ENCODE assay signal across 24 cellular contexts in genomic region chr18:39053569-39053968, GRCh38.
DNase-seq lines count a peak whose midpoint lies in the region; ATAC-seq and TF ChIP-seq lines count a peak whose summit lies in the region.
"Had no signal": no experiment of that assay in that cellular context is flagged by ENCODE, and none has a peak within 500 bp of the region (broad histone marks: within the 10 kb centered on the region; RNA-seq: fewer than 3 reads in every experiment).

No MANE protein-coding gene starts in this region.

- no peaks in the 10 kb centered on the region for H3K27me3 ChIP-seq in WERI-Rb-1 (ENCODE audit: insufficient read depth, low read depth, severe bottlenecking)
- H3K27me3 ChIP-seq: BE2C, gastroesophageal sphincter, neutrophil, right lobe of liver had no signal

- H3K36me3 ChIP-seq in WERI-Rb-1 = no peaks in the 10 kb centered on the region
- H3K36me3 ChIP-seq: BE2C, gastroesophageal sphincter, neutrophil, right lobe of liver had no signal

- no peak overlapping the region for H3K27ac ChIP-seq in WERI-Rb-1
- H3K27ac ChIP-seq: gastroesophageal sphincter, GM23248, HL-60, neutrophil, right lobe of liver had no signal

- no peak for TF ChIP-seq POLR2A in GM18505 (IDR thresholded peaks at IDR 0.05; ENCODE audit: borderline replicate concordance, extremely low read depth, insufficient read depth, insufficient read length)

- TF ChIP-seq CTCF in WERI-Rb-1 (IDR thresholded peaks at IDR 0.05; ENCODE audit: low read depth, low read length) = no peak

- ATAC-seq in HG02884 (IDR thresholded peaks at IDR 0.05; ENCODE audit: unreplicated experiment) (no peak), GM18505 (IDR thresholded peaks at IDR 0.05; ENCODE audit: unreplicated experiment) (no peak), HG02870 (IDR thresholded peaks at IDR 0.05; ENCODE audit: unreplicated experiment) (no peak)
- ATAC-seq: gastroesophageal sphincter, left lobe of liver, right lobe of liver had no signal

- no peaks in the 10 kb centered on the region for H3K9me3 ChIP-seq in WERI-Rb-1 (ENCODE audit: severe bottlenecking)
- H3K9me3 ChIP-seq: BE2C, gastroesophageal sphincter, neutrophil, right lobe of liver had no signal

- peak; percentile 11 for DNase-seq in Ammon's horn (ENCODE audit: low spot score)
- peak; percentile 78 for DNase-seq in NCI-H1092 treated with DMSO at 0.1 percent for 48 hours (lab: John Stamatoyannopoulos, UW)
- DNase-seq in NCI-H2081 treated with DMSO at 0.1 percent for 48 hours (lab: John Stamatoyannopoulos, UW) = peak; percentile 43
- peak; percentile 29 for DNase-seq in NCI-H774 (lab: John Stamatoyannopoulos, UW)
- DNase-seq in WERI-Rb-1 = no peak
- DNase-seq: activated B cell treated with CpG ODN at 0.5 μM for 24 hours; activated CD4-positive, alpha-beta T cell treated with anti-CD3 and anti-CD28 coated beads, Interleukin-2, amount 50 U/mL, for 1 hour; activated naive CD4-positive, alpha-beta T cell treated with anti-CD3 and anti-CD28 coated beads, Interleukin-2, amount 50 U/mL, for 16 hours; amniotic stem cell; BE2C; CD8-positive, alpha-beta memory T cell; GM23248; right lobe of liver; SHP77 treated with DMSO at 0.1 percent for 48 hours; stimulated activated CD4-positive, alpha-beta T cell treated with anti-CD3 and anti-CD28 coated beads, Interleukin-4, amount 100 ng/mL, for 1 hour; T1000; trophoblast cell had no signal

- no peak overlapping the region for H3K4me3 ChIP-seq in WERI-Rb-1 (ENCODE audit: low read depth, low read length)
- H3K4me3 ChIP-seq: gastroesophageal sphincter, GM23248, right lobe of liver had no signal
